Comparison of ENCODE assay signal across 8 cellular contexts in genomic region chr11:112280268-112281126, GRCh38. TPM values are rescaled to one million over a fixed set of nuclear protein-coding genes. Genes with fewer than 3 reads are reported as not detected.
DNase-seq lines count a peak whose midpoint lies in the region; ATAC-seq and TF ChIP-seq lines count a peak whose summit lies in the region.

No MANE protein-coding gene starts in this region.

- no peaks in the 10 kb centered on the region for H3K9me3 Mint-ChIP-seq in chondrocyte (ENCODE audit: low read depth)

- peaks cover 37% of the 10 kb centered on the region for H3K4me1 Mint-ChIP-seq in chondrocyte (ENCODE audit: low read depth)

- intact Hi-C loops in Right ventricle myocardium inferior (cut with DNase I) (loop anchor here (1.0 to 5.0 kb wide), 2 partner anchors 61 to 168 kb away; no protein-coding TSS in a partner anchor), cardiac septum (cut with DNase I) (loop anchor here (1.0 to 5.0 kb wide), 2 partner anchors 60 to 168 kb away; no protein-coding TSS in a partner anchor)

- no peaks in the 10 kb centered on the region for H3K36me3 Mint-ChIP-seq in chondrocyte (ENCODE audit: low read depth)

- peak; percentile 76 for TF ChIP-seq CTCF in chondrocyte (IDR thresholded peaks at IDR 0.05)

- H3K4me3 Mint-ChIP-seq in chondrocyte (ENCODE audit: unreplicated experiment) = peak overlapping the region; percentile 75

- peaks cover 2% of the 10 kb centered on the region for H3K27me3 Mint-ChIP-seq in chondrocyte (ENCODE audit: low read depth)

- H3K27ac Mint-ChIP-seq in chondrocyte (ENCODE audit: unreplicated experiment) = peak overlapping the region; percentile 24

- peak; percentile 88 for ATAC-seq in Right ventricle myocardium inferior
- ATAC-seq in HG03097 (IDR thresholded peaks at IDR 0.05; ENCODE audit: low FRiP score, unreplicated experiment) = peak; percentile 52

- DNase-seq in Right ventricle myocardium inferior (ENCODE audit: missing footprints) (no peak), cardiac septum (ENCODE audit: low spot score) (no peak), NCI-H345 (lab: John Stamatoyannopoulos, UW) (peak; percentile 90), chondrocyte (ENCODE audit: low spot score) (no peak), kidney tubule cell (ENCODE audit: low spot score) (peak; percentile 78)
- DNase-seq in activated CD4-positive, CD25-positive, alpha-beta regulatory T cell treated with anti-CD3 and anti-CD28 coated beads, Interleukin-2, amount 50 U/mL, for 72 hours = peak; percentile 57
- peak; percentile 70 for DNase-seq in stimulated activated CD4-positive, alpha-beta T cell treated with anti-CD3 and anti-CD28 coated beads, Interleukin-1b, Interleukin-23, amount 100 ng/mL, for 48 hours

RNA-seq across cellular contexts. Expression of gene PLET1, which starts 19.8 kb away (rescaled TPM):
- total RNA-seq in Right ventricle myocardium inferior = not detected
- not detected for total RNA-seq in cardiac septum
- total RNA-seq in chondrocyte = not detected in 3 replicates

RNA-seq across cellular contexts. Expression of gene PTS, which starts 54.3 kb away (rescaled TPM):
- total RNA-seq in Right ventricle myocardium inferior = 31.4 TPM
- total RNA-seq in cardiac septum = 33.0 TPM
- total RNA-seq in chondrocyte = 43.6 to 64.3 TPM (median 45.8 TPM) in 3 replicates

Comparison
In these comparisons a context has a peak if more than half of its experiments do, and no peak if none do; other contexts are left out.
1. DNase-seq: peak in NCI-H345 (single experiment), activated CD4-positive, CD25-positive, alpha-beta regulatory T cell treated with anti-CD3 and anti-CD28 coated beads, Interleukin-2, amount 50 U/mL, for 72 hours (single experiment), kidney tubule cell (single experiment) and stimulated activated CD4-positive, alpha-beta T cell treated with anti-CD3 and anti-CD28 coated beads, Interleukin-1b, Interleukin-23, amount 100 ng/mL, for 48 hours (single experiment); none in Right ventricle myocardium inferior (single experiment), cardiac septum (single experiment) and chondrocyte (single experiment).